Comparison of ENCODE assay signal across 10 cellular contexts in genomic region chr4:158172196-158172557, GRCh38. TPM values are rescaled to one million over a fixed set of nuclear protein-coding genes. Genes with fewer than 3 reads are reported as not detected.
DNase-seq lines count a peak whose midpoint lies in the region; ATAC-seq, FAIRE-seq and TF ChIP-seq lines count a peak whose summit lies in the region.
"Had no signal": no experiment of that assay in that cellular context is flagged by ENCODE, and none has a peak within 500 bp of the region (broad histone marks: within the 10 kb centered on the region; RNA-seq: fewer than 3 reads in every experiment).

No MANE protein-coding gene starts in this region.

- intact Hi-C loops in dorsolateral prefrontal cortex (cut with DNase I), result loop anchor here (5.0 to 10.0 kb wide), 4 partner anchors 80 to 947 kb away; partner anchors contain the start of gene GRIA2 (in 1 of the 2)

- ATAC-seq in HG03196 (IDR thresholded peaks at IDR 0.05; ENCODE audit: unreplicated experiment), result no peak

- no CpG with 5 or more reads among the region's 2 CpGs for WGBS in neuronal stem cell (ENCODE audit: extremely low coverage in 2 of 2, insufficient read length in 2 of 2, insufficient replicate concordance in 1 of 2), 2 donors

- no peak overlapping the region for H3K14ac ChIP-seq in neuronal stem cell (ENCODE audit: low read length)

- no peak for FAIRE-seq in GM12891 (lab: Jason Lieb, UNC)

- TF ChIP-seq CTCF in dorsolateral prefrontal cortex (IDR thresholded peaks at IDR 0.05 in 54 of 56, conservative IDR thresholded peaks at IDR 0.05 in 2 of 56; ENCODE audit: low read depth in 1 of 56, partially characterized antibody in 56 of 56), result no peak

- in situ Hi-C loops in ACHN (cut with HindIII; ENCODE audit: low pct_ligation_motif_present, low pct_unique_long_range_greater_than_20kb, low sequenced_read_pairs), result loop anchor here (10.0 kb wide), 1 partner anchor 177 kb away; no protein-coding TSS in a partner anchor

- no peak overlapping the region for H3K23ac ChIP-seq in neuronal stem cell (ENCODE audit: low read depth, low read length, poor library complexity)

- H2AFZ ChIP-seq in neuronal stem cell (ENCODE audit: low read length), result peak overlapping the region; percentile 88

- H3K27ac ChIP-seq in dorsolateral prefrontal cortex (peak overlapping the region in 56 of 59 donors; percentile 6 to 88 (median 76)), neuronal stem cell (replicated peaks; ENCODE audit: low read length) (no peak overlapping the region)

- no peak overlapping the region for H2AK5ac ChIP-seq in neuronal stem cell (ENCODE audit: low read depth, low read length)

- no peak overlapping the region for H2BK15ac ChIP-seq in neuronal stem cell (ENCODE audit: low read length)

- peak overlapping the region; percentile 30 to 70 (median 53) for H3K4me3 ChIP-seq in dorsolateral prefrontal cortex
- peak overlapping the region in 1 of 2 donors; percentile 30 for H3K4me3 ChIP-seq in neuronal stem cell (ENCODE audit: low read length in 2 of 2)

- no peaks in the 10 kb centered on the region for H3K79me1 ChIP-seq in neuronal stem cell (ENCODE audit: low read depth, low read length)

- DNase-seq in ACHN (peak; percentile 27), NCI-H69 (lab: John Stamatoyannopoulos, UW) (peak; percentile 15), dorsolateral prefrontal cortex (no peak), neuronal stem cell (ENCODE audit: low spot score) (no peak), GM12891 (ENCODE audit: insufficient read length, low spot score) (no peak), epidermal melanocyte (ENCODE audit: insufficient read length, low spot score) (no peak), midbrain (lab: John Stamatoyannopoulos, UW) (no peak)
- DNase-seq: DMS 273 treated with DMSO at 0.1 percent for 48 hours, KG1 had no signal

- no peak overlapping the region for H3K9ac ChIP-seq in neuronal stem cell (ENCODE audit: low read depth, low read length, poor library complexity)

- H3K4me2 ChIP-seq in neuronal stem cell (ENCODE audit: insufficient read depth, low read length, poor library complexity, severe bottlenecking), result no peak overlapping the region

- H4K91ac ChIP-seq in neuronal stem cell (ENCODE audit: low read depth, low read length, poor library complexity), result no peak overlapping the region

- H3K4ac ChIP-seq in neuronal stem cell (ENCODE audit: low read length), result no peak overlapping the region

- no peak overlapping the region for H4K8ac ChIP-seq in neuronal stem cell (ENCODE audit: low read depth, low read length)

- H3K27me3 ChIP-seq in dorsolateral prefrontal cortex (no peaks in the 10 kb centered on the region), neuronal stem cell (ENCODE audit: control insufficient read depth in 3 of 3, insufficient read depth in 3 of 3, low read depth in 1 of 3, low read length in 3 of 3) (no peaks in the 10 kb centered on the region)

- H2BK12ac ChIP-seq in neuronal stem cell (ENCODE audit: low read length), result no peak overlapping the region

- H3K36me3 ChIP-seq in neuronal stem cell (replicated peaks in 1 of 2; ENCODE audit: control insufficient read depth in 2 of 2, insufficient read depth in 2 of 2, low read length in 2 of 2), result no peaks in the 10 kb centered on the region

- no peaks in the 10 kb centered on the region for H3K9me3 ChIP-seq in neuronal stem cell (replicated peaks in 1 of 2; ENCODE audit: control insufficient read depth in 2 of 2, insufficient read depth in 1 of 2, low read depth in 1 of 2, low read length in 2 of 2)

- peaks cover 0 to 4% of the 10 kb centered on the region in 2 donors for H3K4me1 ChIP-seq in neuronal stem cell (ENCODE audit: control insufficient read depth in 2 of 2, insufficient read depth in 1 of 2, low read depth in 1 of 2, low read length in 2 of 2)

- no peak for TF ChIP-seq POLR2A in GM12891 (IDR thresholded peaks at IDR 0.05; ENCODE audit: low read depth, low read length)

- no peak overlapping the region for H3K18ac ChIP-seq in neuronal stem cell (ENCODE audit: low read length)

- H2BK120ac ChIP-seq in neuronal stem cell (ENCODE audit: low read depth, low read length), result no peak overlapping the region

- H2BK5ac ChIP-seq in neuronal stem cell (ENCODE audit: low read length), result no peak overlapping the region

TF ChIP-seq in GM12891, 5 proteins besides CTCF, POLR2A, EP300 and RAD21:
- TF ChIP-seq SPI1 (IDR thresholded peaks at IDR 0.05; ENCODE audit: low read depth, low read length) (no peak), PAX5 (IDR thresholded peaks at IDR 0.05; ENCODE audit: insufficient read depth, low read length, severe bottlenecking) (no peak), POU2F2 (IDR thresholded peaks at IDR 0.05; ENCODE audit: low read depth, low read length) (no peak), TAF1 (IDR thresholded peaks at IDR 0.05; ENCODE audit: low read depth, low read length) (no peak), POLR2AphosphoS5 (IDR thresholded peaks at IDR 0.05; ENCODE audit: low read depth, low read length) (no peak)

RNA-seq across cellular contexts. Expression of gene GASK1B, which starts 0.6 kb away (rescaled TPM):
- total RNA-seq in dorsolateral prefrontal cortex, result 10 to 100 TPM; 23.9 to 74.1 (median 43.0) TPM
- polyA plus RNA-seq in neuronal stem cell (2013, experiment 1 of 2), result 0.03 TPM
- polyA plus RNA-seq in neuronal stem cell (2013, experiment 2 of 2), result 0.01 TPM
- 0.13 TPM for polyA plus RNA-seq in GM12891 (2012; ENCODE audit: low read depth, missing spikeins)

RNA-seq across cellular contexts. Expression of gene TMEM144, which starts 38.1 kb away (rescaled TPM):
- 1,000 to 10,000 TPM in 1 of 120 experiments, 100 to 1,000 TPM in 99, 10 to 100 TPM in 20; 33.2 to 1,060 (median 211) TPM for total RNA-seq in dorsolateral prefrontal cortex
- 1.3 TPM for polyA plus RNA-seq in neuronal stem cell (2013, experiment 1 of 2)
- 1.3 TPM for polyA plus RNA-seq in neuronal stem cell (2013, experiment 2 of 2)
- polyA plus RNA-seq in GM12891 (2012; ENCODE audit: low read depth, missing spikeins), result 0.94 TPM

Comparison
In these comparisons a context has a peak if more than half of its experiments do, and no peak if none do; other contexts are left out.
1. DNase-seq: peak in ACHN (single experiment) and NCI-H69 (single experiment); none in dorsolateral prefrontal cortex (0 of 10), neuronal stem cell (single experiment), GM12891 (single experiment), epidermal melanocyte (single experiment) and midbrain (single experiment).